Comparison of ENCODE assay signal across 1 cellular context in the genomic region with DNA sequence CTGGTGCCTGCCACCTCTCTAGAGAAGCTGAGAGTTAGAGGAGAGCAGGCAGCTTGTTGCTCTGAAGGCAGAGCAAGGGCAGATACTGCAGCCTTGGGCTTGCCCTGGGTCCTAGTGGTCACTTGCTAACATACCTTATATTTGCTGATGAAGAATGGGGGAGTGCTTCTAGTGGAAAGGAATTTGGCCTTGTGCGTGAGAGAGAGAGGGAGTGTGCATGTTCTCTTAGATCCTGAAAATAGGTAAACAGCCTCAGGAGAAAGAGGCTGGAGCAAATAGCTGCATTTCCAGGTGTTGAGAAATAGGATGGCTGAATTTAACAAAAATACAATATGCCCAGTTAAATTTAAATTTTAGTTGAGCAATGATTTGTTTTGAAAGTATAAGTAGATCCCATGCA.
TF ChIP-seq lines count a peak whose summit lies in the region.

No MANE protein-coding gene starts in this region.

TF ChIP-seq in GM23338, 12 proteins besides CTCF, POLR2A, EP300 and RAD21 (continued from another document):
- TF ChIP-seq, protein P1, sequence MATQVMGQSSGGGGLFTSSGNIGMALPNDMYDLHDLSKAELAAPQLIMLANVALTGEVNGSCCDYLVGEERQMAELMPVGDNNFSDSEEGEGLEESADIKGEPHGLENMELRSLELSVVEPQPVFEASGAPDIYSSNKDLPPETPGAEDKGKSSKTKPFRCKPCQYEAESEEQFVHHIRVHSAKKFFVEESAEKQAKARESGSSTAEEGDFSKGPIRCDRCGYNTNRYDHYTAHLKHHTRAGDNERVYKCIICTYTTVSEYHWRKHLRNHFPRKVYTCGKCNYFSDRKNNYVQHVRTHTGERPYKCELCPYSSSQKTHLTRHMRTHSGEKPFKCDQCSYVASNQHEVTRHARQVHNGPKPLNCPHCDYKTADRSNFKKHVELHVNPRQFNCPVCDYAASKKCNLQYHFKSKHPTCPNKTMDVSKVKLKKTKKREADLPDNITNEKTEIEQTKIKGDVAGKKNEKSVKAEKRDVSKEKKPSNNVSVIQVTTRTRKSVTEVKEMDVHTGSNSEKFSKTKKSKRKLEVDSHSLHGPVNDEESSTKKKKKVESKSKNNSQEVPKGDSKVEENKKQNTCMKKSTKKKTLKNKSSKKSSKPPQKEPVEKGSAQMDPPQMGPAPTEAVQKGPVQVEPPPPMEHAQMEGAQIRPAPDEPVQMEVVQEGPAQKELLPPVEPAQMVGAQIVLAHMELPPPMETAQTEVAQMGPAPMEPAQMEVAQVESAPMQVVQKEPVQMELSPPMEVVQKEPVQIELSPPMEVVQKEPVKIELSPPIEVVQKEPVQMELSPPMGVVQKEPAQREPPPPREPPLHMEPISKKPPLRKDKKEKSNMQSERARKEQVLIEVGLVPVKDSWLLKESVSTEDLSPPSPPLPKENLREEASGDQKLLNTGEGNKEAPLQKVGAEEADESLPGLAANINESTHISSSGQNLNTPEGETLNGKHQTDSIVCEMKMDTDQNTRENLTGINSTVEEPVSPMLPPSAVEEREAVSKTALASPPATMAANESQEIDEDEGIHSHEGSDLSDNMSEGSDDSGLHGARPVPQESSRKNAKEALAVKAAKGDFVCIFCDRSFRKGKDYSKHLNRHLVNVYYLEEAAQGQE (IDR thresholded peaks at IDR 0.05; ENCODE audit: unreplicated experiment) = no peak
- TF ChIP-seq POLR2AphosphoS5 (IDR thresholded peaks at IDR 0.05; ENCODE audit: low read depth) (no peak), ZNF114 (CRISPR knock-in tag; IDR thresholded peaks at IDR 0.05) (no peak), EZH2 (IDR thresholded peaks at IDR 0.05; ENCODE audit: low read depth, unreplicated experiment) (no peak)
